1 cellular context compared by ENCODE assay signal in genomic region chr22:19201858-19202798, GRCh38.
TF ChIP-seq lines count a peak whose summit lies in the region.

No MANE protein-coding gene starts in this region.

TF ChIP-seq in H1, 55 proteins besides CTCF, POLR2A, EP300 and RAD21:
- no peak for TF ChIP-seq JUND (IDR thresholded peaks at IDR 0.05; ENCODE audit: low read length)
- no peak for TF ChIP-seq ZNF274 (IDR thresholded peaks at IDR 0.05; ENCODE audit: borderline replicate concordance, extremely low read depth, low read length)
